In genomic region chr16:74896389-74897370, GRCh38 we compare ENCODE assay signal across 11 cellular contexts.
DNase-seq lines count a peak whose midpoint lies in the region; TF ChIP-seq lines count a peak whose summit lies in the region.
"Had no signal": no experiment of that assay in that cellular context is flagged by ENCODE, and none has a peak within 500 bp of the region (broad histone marks: within the 10 kb centered on the region; RNA-seq: fewer than 3 reads in every experiment).

No MANE protein-coding gene starts in this region.

- no peak for TF ChIP-seq CTCF in epithelial cell of esophagus (IDR thresholded peaks at IDR 0.05; ENCODE audit: insufficient read depth, low read depth, low read length, missing control alignments)

- H3K4me3 ChIP-seq in epithelial cell of esophagus (ENCODE audit: low read length) = no peak overlapping the region

- DNase-seq in EL (peak; percentile 72), NCI-H460 (ENCODE audit: extremely low read depth, low read depth) (peak; percentile 58), epithelial cell of esophagus (ENCODE audit: low read depth) (peak; percentile 87), mucosa of gallbladder (ENCODE audit: low spot score) (peak; percentile 28), COLO668 (lab: John Stamatoyannopoulos, UW; ENCODE audit: unreplicated experiment) (no peak), DMS 273 (lab: John Stamatoyannopoulos, UW; ENCODE audit: unreplicated experiment) (no peak), NCI-H446 treated with DMSO at 0.1 percent for 48 hours (lab: John Stamatoyannopoulos, UW) (no peak), activated T-cell treated with anti-CD3 and anti-CD28 coated beads for 4 hours (no peak)
- DNase-seq: cortex of kidney, DMS79 treated with DMSO at 0.1 percent for 48 hours, immature natural killer cell had no signal

Comparison
In these comparisons a context has a peak if more than half of its experiments do, and no peak if none do; other contexts are left out.
1. DNase-seq: peak in EL (single experiment), NCI-H460 (single experiment), epithelial cell of esophagus (single experiment) and mucosa of gallbladder (single experiment); none in COLO668 (single experiment), DMS 273 (single experiment), NCI-H446 treated with DMSO at 0.1 percent for 48 hours (single experiment) and activated T-cell treated with anti-CD3 and anti-CD28 coated beads for 4 hours (single experiment).